In genomic region chr1:153959454-153959853, GRCh38 we compare ENCODE assay signal across 11 cellular contexts. TPM values are rescaled to one million over a fixed set of nuclear protein-coding genes. Genes with fewer than 3 reads are reported as not detected.
DNase-seq lines count a peak whose midpoint lies in the region; ATAC-seq and TF ChIP-seq lines count a peak whose summit lies in the region.
"Had no signal": no experiment of that assay in that cellular context is flagged by ENCODE, and none has a peak within 500 bp of the region (broad histone marks: within the 10 kb centered on the region; RNA-seq: fewer than 3 reads in every experiment).

No MANE protein-coding gene starts in this region.

- ATAC-seq in GM21825 (IDR thresholded peaks at IDR 0.05; ENCODE audit: unreplicated experiment) (no peak), omental fat pad (ENCODE audit: low FRiP score) (no peak)
- ATAC-seq: mucosa of descending colon had no signal

- intact Hi-C loops in Calu3 (cut with micrococcal nuclease; ENCODE audit: unreplicated experiment) (no loop called here), prostate gland (cut with DNase I) (no loop called here)

- peak overlapping the region in 3 of 4 donors; percentile 38 to 91 (median 90) for H3K27ac ChIP-seq in Peyer's patch
- peak overlapping the region; percentile 12 to 47 for H3K27ac ChIP-seq in esophagus (ENCODE audit: low read depth in 2 of 2, low read length in 1 of 2)
- H3K27ac ChIP-seq in prostate gland = peak overlapping the region; percentile 96 to 97

- H3K4me1 ChIP-seq in Peyer's patch = peaks cover 0 to 43% (median 20%) of the 10 kb centered on the region in 4 donors
- peaks cover 7 to 24% of the 10 kb centered on the region in 2 donors for H3K4me1 ChIP-seq in esophagus (ENCODE audit: control insufficient read depth in 2 of 2, insufficient read depth in 2 of 2, low read length in 1 of 2)
- H3K4me1 ChIP-seq in prostate gland (replicated peaks) = no peaks in the 10 kb centered on the region

- BruUV-seq in Calu3 (replicated peaks; lab: Mats Ljungman, UMichigan) = TSS peak; percentile 0

- 65 to 71% methylated on average over 3 of the region's 3 CpGs for WGBS in esophagus, 2 donors
- 51% methylated on average over 3 of the region's 3 CpGs for WGBS in prostate gland

- TF ChIP-seq POLR2A in Peyer's patch (IDR thresholded peaks at IDR 0.05) (no peak), prostate gland (IDR thresholded peaks at IDR 0.05) (no peak)

- DNase-seq in Calu3 (no peak), Peyer's patch (no peak), prostate gland (ENCODE audit: low spot score) (no peak), MG63 (no peak), omental fat pad (ENCODE audit: low spot score) (no peak), mesenteric fat pad (ENCODE audit: low spot score) (no peak)
- DNase-seq: activated T-cell treated with anti-CD3 and anti-CD28 coated beads, Interleukin-2, amount 50 U/mL, for 48 hours; DND-41 had no signal

- CTCF ChIA-PET in Calu3 (lab: Charles Lee) = interaction anchor here (1.0 to 3.2 kb wide), 2 partner anchors 8 to 18 kb away, joined by 3 to 16 read pairs; partner anchors contain the start of genes CREB3L4 and JTB

- peaks cover 55% of the 10 kb centered on the region for H3K36me3 Mint-ChIP-seq in Calu3 (ENCODE audit: insufficient read depth, unreplicated experiment)

- peaks cover 39% of the 10 kb centered on the region for H3K4me1 Mint-ChIP-seq in Calu3 (ENCODE audit: low read depth, unreplicated experiment)

- H3K9me3 Mint-ChIP-seq in Calu3 (ENCODE audit: low read depth, unreplicated experiment) = no peaks in the 10 kb centered on the region

- H3K9me3 ChIP-seq in Peyer's patch (no peaks in the 10 kb centered on the region), esophagus (ENCODE audit: control insufficient read depth in 2 of 2, insufficient read depth in 1 of 2, low read depth in 1 of 2, low read length in 1 of 2) (no peaks in the 10 kb centered on the region), prostate gland (no peaks in the 10 kb centered on the region), MG63 (no peaks in the 10 kb centered on the region)
- H3K9me3 ChIP-seq: mucosa of descending colon had no signal

- H3K4me3 ChIP-seq in Peyer's patch (no peak overlapping the region), esophagus (ENCODE audit: low read depth in 1 of 2, low read length in 2 of 2) (no peak overlapping the region), prostate gland (no peak overlapping the region), MG63 (no peak overlapping the region)
- H3K4me3 ChIP-seq: mucosa of descending colon had no signal

- peaks cover 0 to 20% (median 0%) of the 10 kb centered on the region in 3 donors for H3K36me3 ChIP-seq in Peyer's patch
- peaks cover 0 to 7% of the 10 kb centered on the region in 2 donors for H3K36me3 ChIP-seq in esophagus (ENCODE audit: control insufficient read depth in 2 of 2, insufficient read depth in 2 of 2, low read length in 1 of 2)
- H3K36me3 ChIP-seq in prostate gland = no peaks in the 10 kb centered on the region
- H3K36me3 ChIP-seq in MG63 = peaks cover 31% of the 10 kb centered on the region

- no peak overlapping the region for H3K4me3 Mint-ChIP-seq in Calu3 (ENCODE audit: low read depth, unreplicated experiment)

- H3K27me3 ChIP-seq in Peyer's patch (no peaks in the 10 kb centered on the region), esophagus (ENCODE audit: control insufficient read depth in 1 of 2, insufficient read depth in 2 of 2, low read length in 2 of 2) (no peaks in the 10 kb centered on the region), prostate gland (replicated peaks; ENCODE audit: insufficient read depth) (no peaks in the 10 kb centered on the region), MG63 (no peaks in the 10 kb centered on the region)

- no peak overlapping the region for H3K27ac Mint-ChIP-seq in Calu3 (ENCODE audit: unreplicated experiment)

- TF ChIP-seq CTCF in Calu3 (IDR thresholded peaks at IDR 0.05; ENCODE audit: unreplicated experiment) (no peak), Peyer's patch (IDR thresholded peaks at IDR 0.05) (no peak), prostate gland (IDR thresholded peaks at IDR 0.05) (no peak), omental fat pad (IDR thresholded peaks at IDR 0.05) (no peak)

- H3K27me3 Mint-ChIP-seq in Calu3 (ENCODE audit: unreplicated experiment) = no peaks in the 10 kb centered on the region

RNA-seq across cellular contexts. Expression of gene CRTC2, which starts 1.0 kb away (rescaled TPM):
- 39.5 and 52.1 TPM in 2 replicates for total RNA-seq in Calu3 (2022)
- 10 to 100 TPM; 20.0 to 42.1 (median 32.4) TPM for total RNA-seq in Peyer's patch
- polyA plus RNA-seq in esophagus = 10 to 100 TPM; 17.0 to 36.8 TPM
- total RNA-seq in prostate gland = 10 to 100 TPM; 18.5 to 30.2 TPM
- 0.96 and 3.6 TPM in 2 replicates for total RNA-seq in MG63 (2014; rRNA removed; shearing (Covaris generic); ENCODE audit: low replicate concordance)
- total RNA-seq in omental fat pad = 10 to 100 TPM; 11.9 to 17.7 (median 16.3) TPM
- 36.4 TPM for total RNA-seq in mesenteric fat pad

RNA-seq across cellular contexts. Expression of gene SLC39A1, which starts 3.9 kb away (rescaled TPM):
- total RNA-seq in Calu3 (2022) = 138 and 152 TPM in 2 replicates
- 10 to 100 TPM; 20.6 to 73.0 (median 60.1) TPM for total RNA-seq in Peyer's patch
- 10 to 100 TPM; 29.0 to 51.2 TPM for polyA plus RNA-seq in esophagus
- total RNA-seq in prostate gland = 100 to 1,000 TPM in 1 of 2 donors, 10 to 100 TPM in 1; 88.6 to 122 TPM
- 154 and 223 TPM in 2 replicates for total RNA-seq in MG63 (2014; rRNA removed; shearing (Covaris generic); ENCODE audit: low replicate concordance)
- total RNA-seq in omental fat pad = 100 to 1,000 TPM in 3 of 4 donors, 10 to 100 TPM in 1; 80.5 to 125 (median 116) TPM
- 92.2 TPM for total RNA-seq in mesenteric fat pad

RNA-seq across cellular contexts. Expression of gene CREB3L4, which starts 8.2 kb away (rescaled TPM):
- total RNA-seq in Calu3 (2022) (23.2 and 26.5 TPM in 2 replicates), Peyer's patch (10 to 100 TPM; 14.5 to 21.6 (median 16.6) TPM), prostate gland (100 to 1,000 TPM; 109 to 386 TPM), omental fat pad (10 to 100 TPM in 1 of 4 donors, 1 to 10 TPM in 3; 6.1 to 19.1 (median 8.5) TPM), mesenteric fat pad (5.1 TPM)
- polyA plus RNA-seq in esophagus = 10 to 100 TPM in 1 of 2 donors, 1 to 10 TPM in 1; 9.4 to 10.0 TPM
- 12.8 and 35.3 TPM in 2 replicates for total RNA-seq in MG63 (2014; rRNA removed; shearing (Covaris generic); ENCODE audit: low replicate concordance)

RNA-seq across cellular contexts. Expression of gene DENND4B, which starts 12.9 kb away (rescaled TPM):
- total RNA-seq in Calu3 (2022) = 89.0 and 90.0 TPM in 2 replicates
- 100 to 1,000 TPM in 2 of 4 donors, 10 to 100 TPM in 2; 48.2 to 130 (median 91.6) TPM for total RNA-seq in Peyer's patch
- 10 to 100 TPM; 14.7 to 31.6 TPM for polyA plus RNA-seq in esophagus
- 10 to 100 TPM; 18.1 to 28.3 TPM for total RNA-seq in prostate gland
- 7.7 and 9.3 TPM in 2 replicates for total RNA-seq in MG63 (2014; rRNA removed; shearing (Covaris generic); ENCODE audit: low replicate concordance)
- 10 to 100 TPM; 21.8 to 75.0 (median 50.3) TPM for total RNA-seq in omental fat pad
- total RNA-seq in mesenteric fat pad = 67.5 TPM

RNA-seq across cellular contexts. Expression of gene JTB, which starts 18.0 kb away (rescaled TPM):
- total RNA-seq in Calu3 (2022) = 105 and 115 TPM in 2 replicates
- total RNA-seq in Peyer's patch = 100 to 1,000 TPM; 172 to 321 (median 193) TPM
- 100 to 1,000 TPM in 1 of 2 donors, 10 to 100 TPM in 1; 79.1 to 134 TPM for polyA plus RNA-seq in esophagus
- total RNA-seq in prostate gland = 100 to 1,000 TPM; 234 to 404 TPM
- 250 and 354 TPM in 2 replicates for total RNA-seq in MG63 (2014; rRNA removed; shearing (Covaris generic); ENCODE audit: low replicate concordance)
- 100 to 1,000 TPM; 190 to 258 (median 208) TPM for total RNA-seq in omental fat pad
- 102 TPM for total RNA-seq in mesenteric fat pad

Comparison
In these comparisons a context has a peak if more than half of its experiments do, and no peak if none do; other contexts are left out.
1. H3K27ac ChIP-seq: peak in every context shown above with its lines; median percentile 96 in prostate gland; 90 in Peyer's patch; 30 in esophagus.